Comparison of ENCODE assay signal across 15 cellular contexts in the genomic region with DNA sequence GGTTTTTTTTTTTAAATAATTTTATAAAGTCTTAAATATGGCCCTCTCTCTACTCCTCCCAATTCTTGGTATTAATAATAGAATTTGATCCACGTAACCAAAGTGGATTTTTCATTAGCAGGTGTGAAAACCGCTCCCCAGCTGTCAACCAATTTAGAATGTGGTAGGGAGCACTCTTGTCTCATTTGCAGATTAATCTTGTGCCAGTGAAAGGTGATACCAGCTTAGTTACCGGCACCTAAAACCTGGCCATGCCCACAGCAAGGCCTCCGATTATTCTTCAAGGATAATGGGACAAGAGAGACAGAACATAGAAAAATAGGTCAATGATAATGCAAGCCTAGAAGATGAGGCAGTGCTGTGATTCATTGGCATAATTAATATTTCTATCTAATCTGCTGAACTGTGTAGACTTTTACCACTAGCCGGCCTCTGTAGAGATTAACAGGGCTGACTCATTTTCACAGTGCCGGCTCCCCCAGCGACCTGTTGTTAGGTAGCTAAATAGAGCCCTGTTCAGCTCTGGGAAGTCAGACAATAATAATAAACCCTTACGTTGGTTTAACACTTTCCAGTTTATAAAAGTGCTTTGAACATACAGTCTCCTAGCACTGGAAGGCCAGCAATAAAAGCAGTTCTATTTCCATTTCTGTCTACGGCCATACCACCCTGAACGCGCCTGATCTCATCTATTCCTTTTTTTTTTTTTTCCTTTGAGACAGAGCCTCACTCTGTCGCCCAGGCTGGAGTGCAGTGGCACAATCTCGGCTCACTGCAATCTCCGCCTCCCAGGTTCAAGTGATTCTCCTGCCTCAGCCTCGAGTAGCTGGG.
DNase-seq lines count a peak whose midpoint lies in the region; ATAC-seq and TF ChIP-seq lines count a peak whose summit lies in the region.
"Had no signal": no experiment of that assay in that cellular context is flagged by ENCODE, and none has a peak within 500 bp of the region (broad histone marks: within the 10 kb centered on the region; RNA-seq: fewer than 3 reads in every experiment).

No MANE protein-coding gene starts in this region.

- H3K27ac ChIP-seq in VCaP, result peak overlapping the region; percentile 100

- intact Hi-C loops in left colon (cut with DNase I, micrococcal nuclease), result no loop called here

- POLR2A ChIA-PET in WTC11 (lab: Charles Lee), result no interaction called here

- H3K27me3 Mint-ChIP-seq in WTC11 (ENCODE audit: low read depth), result peaks cover 7% of the 10 kb centered on the region

- no peak overlapping the region for H3K27ac Mint-ChIP-seq in WTC11

- peak; percentile 88 for ATAC-seq in left colon
- ATAC-seq in HG02610 (IDR thresholded peaks at IDR 0.05; ENCODE audit: unreplicated experiment), result no peak
- ATAC-seq in WTC11, result no peak
- ATAC-seq: Right ventricle myocardium inferior had no signal

- CTCF ChIA-PET in WTC11 (lab: Charles Lee), result no interaction called here

- H3K4me1 Mint-ChIP-seq in WTC11, result peaks cover 26% of the 10 kb centered on the region

- TF ChIP-seq CTCF in VCaP (conservative IDR thresholded peaks at IDR 0.05) (no peak), WTC11 (IDR thresholded peaks at IDR 0.05) (no peak)

- H3K4me3 Mint-ChIP-seq in WTC11, result no peak overlapping the region

- H3K9me3 Mint-ChIP-seq in WTC11, result no peaks in the 10 kb centered on the region

- H3K36me3 Mint-ChIP-seq in WTC11, result no peaks in the 10 kb centered on the region

- peak; percentile 42 for DNase-seq in A172 (ENCODE audit: low spot score)
- DNase-seq in NCI-H146 (lab: John Stamatoyannopoulos, UW), result peak; percentile 22
- DNase-seq in left colon, result peak; percentile 44 to 56
- DNase-seq in GOT3 (lab: John Stamatoyannopoulos, UW), result no peak
- no peak for DNase-seq in middle frontal gyrus (ENCODE audit: extremely low spot score, low spot score)
- no peak for DNase-seq in WTC11 (ENCODE audit: low spot score)
- DNase-seq: AML-193; GDM1; glutamatergic neuron; KBM-7; stimulated activated CD4-positive, alpha-beta T cell treated with anti-CD3 and anti-CD28 coated beads, Interleukin-4, amount 100 ng/mL, for 1 hour; stimulated activated naive CD4-positive, alpha-beta T cell treated with Interleukin-2 at 50 U/mL for 16 hours had no signal

TF ChIP-seq in WTC11, 78 proteins besides CTCF, POLR2A, EP300 and RAD21:
- TF ChIP-seq, protein P1, sequence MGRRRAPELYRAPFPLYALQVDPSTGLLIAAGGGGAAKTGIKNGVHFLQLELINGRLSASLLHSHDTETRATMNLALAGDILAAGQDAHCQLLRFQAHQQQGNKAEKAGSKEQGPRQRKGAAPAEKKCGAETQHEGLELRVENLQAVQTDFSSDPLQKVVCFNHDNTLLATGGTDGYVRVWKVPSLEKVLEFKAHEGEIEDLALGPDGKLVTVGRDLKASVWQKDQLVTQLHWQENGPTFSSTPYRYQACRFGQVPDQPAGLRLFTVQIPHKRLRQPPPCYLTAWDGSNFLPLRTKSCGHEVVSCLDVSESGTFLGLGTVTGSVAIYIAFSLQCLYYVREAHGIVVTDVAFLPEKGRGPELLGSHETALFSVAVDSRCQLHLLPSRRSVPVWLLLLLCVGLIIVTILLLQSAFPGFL (CRISPR knock-in tag; IDR thresholded peaks at IDR 0.05; ENCODE audit: borderline replicate concordance), result no peak
- TF ChIP-seq ZNF416 (CRISPR knock-in tag; IDR thresholded peaks at IDR 0.05), result no peak

Comparison
In these comparisons a context has a peak if more than half of its experiments do, and no peak if none do; other contexts are left out.
1. DNase-seq: peak in A172 (single experiment), NCI-H146 (single experiment) and left colon (2 of 2); none in GOT3 (single experiment), middle frontal gyrus (single experiment) and WTC11 (single experiment).